15 cellular contexts compared by ENCODE assay signal in genomic region chr21:26112127-26112742, GRCh38. TPM values are rescaled to one million over a fixed set of nuclear protein-coding genes. Genes with fewer than 3 reads are reported as not detected.
A peak's percentile ranks its signal among the peaks of the same experiment; 100 is the strongest.
DNase-seq lines count a peak whose midpoint lies in the region; ATAC-seq and TF ChIP-seq lines count a peak whose summit lies in the region.
"Had no signal": no experiment of that assay in that cellular context is flagged by ENCODE, and none has a peak within 500 bp of the region (broad histone marks: within the 10 kb centered on the region; RNA-seq: fewer than 3 reads in every experiment).

No MANE protein-coding gene starts in this region.

- TF ChIP-seq CTCF in cardiac fibroblast (IDR thresholded peaks at IDR 0.05; ENCODE audit: low read depth, low read length): no peak

- H3K27ac ChIP-seq in right cardiac atrium (ENCODE audit: low read length): peak overlapping the region; percentile 58
- no peak overlapping the region for H3K27ac ChIP-seq in aorta (ENCODE audit: low read depth in 1 of 2, low read length in 2 of 2)
- H3K27ac ChIP-seq: SJSA1 had no signal

- ATAC-seq in right cardiac atrium: peak in 1 of 2 donors; percentile 73
- ATAC-seq in aorta (ENCODE audit: low FRiP score): peak; percentile 80
- ATAC-seq in GM19455 (IDR thresholded peaks at IDR 0.05; ENCODE audit: unreplicated experiment): no peak
- no peak for ATAC-seq in HG02840 (IDR thresholded peaks at IDR 0.05; ENCODE audit: low FRiP score, unreplicated experiment)
- ATAC-seq: effector memory CD8-positive, alpha-beta T cell had no signal

- intact Hi-C loops in right cardiac atrium (cut with DNase I) (loop anchor here in 1 of 4 donors (10.0 kb wide), 1 partner anchor 53 kb away; no protein-coding TSS in a partner anchor), aorta (cut with DNase I) (no loop called here)

- H3K36me3 ChIP-seq in aorta (ENCODE audit: control insufficient read depth in 1 of 2, insufficient read depth in 2 of 2, low read length in 1 of 2): peaks cover 0 to 7% of the 10 kb centered on the region in 2 donors

- WGBS in right cardiac atrium: 71% methylated on average over 7 of the region's 7 CpGs
- WGBS in aorta, 2 donors: 33 to 36% methylated on average over 7 of the region's 7 CpGs

- H3K9me3 ChIP-seq in right cardiac atrium (ENCODE audit: control insufficient read depth, low read length): no peaks in the 10 kb centered on the region
- no peaks in the 10 kb centered on the region for H3K9me3 ChIP-seq in aorta (ENCODE audit: control insufficient read depth, low read length)
- H3K9me3 ChIP-seq: SJSA1 had no signal

- H3K4me1 ChIP-seq in right cardiac atrium (ENCODE audit: control insufficient read depth, insufficient read depth, low read length): peaks cover 4% of the 10 kb centered on the region
- H3K4me1 ChIP-seq in aorta (ENCODE audit: control insufficient read depth in 1 of 2, insufficient read depth in 2 of 2, low read length in 2 of 2): no peaks in the 10 kb centered on the region

- DNase-seq in stimulated activated CD4-positive, alpha-beta T cell treated with anti-CD3 and anti-CD28 coated beads, Interleukin-15, amount 100 ng/mL, for 24 hours: peak; percentile 19
- no peak for DNase-seq in stimulated activated CD4-positive, alpha-beta T cell treated with anti-CD3 and anti-CD28 coated beads, Interleukin-4, amount 100 ng/mL, for 4 hours
- DNase-seq in cardiac fibroblast (ENCODE audit: low read depth in 2 of 2) (peak; percentile 14 to 35), right cardiac atrium (peak in 1 of 3 donors; percentile 49), aorta (no peak), NCI-H2081 (lab: John Stamatoyannopoulos, UW) (no peak)
- DNase-seq: activated CD4-positive, alpha-beta T cell treated with anti-CD3 and anti-CD28 coated beads for 1 hour; activated naive CD4-positive, alpha-beta T cell treated with anti-CD3 and anti-CD28 coated beads for 36 hours; effector memory CD8-positive, alpha-beta T cell; EL; KG1; NCI-H1092 treated with DMSO at 0.1 percent for 48 hours had no signal

- no peak overlapping the region for H3K4me3 ChIP-seq in cardiac fibroblast (replicated peaks in 1 of 2; ENCODE audit: low read depth in 2 of 2, low read length in 2 of 2)
- no peak overlapping the region for H3K4me3 ChIP-seq in right cardiac atrium (ENCODE audit: low read length)
- H3K4me3 ChIP-seq in aorta (ENCODE audit: low read length in 2 of 2): no peak overlapping the region
- H3K4me3 ChIP-seq: SJSA1 had no signal

- H3K27me3 ChIP-seq in right cardiac atrium (ENCODE audit: control insufficient read depth, insufficient read depth) (no peaks in the 10 kb centered on the region), aorta (ENCODE audit: control insufficient read depth in 1 of 2, insufficient read depth in 2 of 2, low read length in 1 of 2) (no peaks in the 10 kb centered on the region)
- H3K27me3 ChIP-seq: SJSA1 had no signal

RNA-seq across cellular contexts. Expression of gene APP, which starts 58.3 kb away (rescaled TPM):
- total RNA-seq in right cardiac atrium: 100 to 1,000 TPM; 433 to 535 (median 472) TPM
- polyA plus RNA-seq in right cardiac atrium: 277 TPM
- 100 to 1,000 TPM; 507 to 581 TPM for total RNA-seq in aorta
- 100 to 1,000 TPM; 149 to 235 TPM for polyA plus RNA-seq in aorta

Comparison
In these comparisons a context has a peak if more than half of its experiments do, and no peak if none do; other contexts are left out.
1. DNase-seq: peak in stimulated activated CD4-positive, alpha-beta T cell treated with anti-CD3 and anti-CD28 coated beads, Interleukin-15, amount 100 ng/mL, for 24 hours (single experiment) and cardiac fibroblast (2 of 2); none in stimulated activated CD4-positive, alpha-beta T cell treated with anti-CD3 and anti-CD28 coated beads, Interleukin-4, amount 100 ng/mL, for 4 hours (0 of 2), aorta (0 of 2) and NCI-H2081 (0 of 2).